18 cellular contexts compared by ENCODE assay signal in the genomic region with DNA sequence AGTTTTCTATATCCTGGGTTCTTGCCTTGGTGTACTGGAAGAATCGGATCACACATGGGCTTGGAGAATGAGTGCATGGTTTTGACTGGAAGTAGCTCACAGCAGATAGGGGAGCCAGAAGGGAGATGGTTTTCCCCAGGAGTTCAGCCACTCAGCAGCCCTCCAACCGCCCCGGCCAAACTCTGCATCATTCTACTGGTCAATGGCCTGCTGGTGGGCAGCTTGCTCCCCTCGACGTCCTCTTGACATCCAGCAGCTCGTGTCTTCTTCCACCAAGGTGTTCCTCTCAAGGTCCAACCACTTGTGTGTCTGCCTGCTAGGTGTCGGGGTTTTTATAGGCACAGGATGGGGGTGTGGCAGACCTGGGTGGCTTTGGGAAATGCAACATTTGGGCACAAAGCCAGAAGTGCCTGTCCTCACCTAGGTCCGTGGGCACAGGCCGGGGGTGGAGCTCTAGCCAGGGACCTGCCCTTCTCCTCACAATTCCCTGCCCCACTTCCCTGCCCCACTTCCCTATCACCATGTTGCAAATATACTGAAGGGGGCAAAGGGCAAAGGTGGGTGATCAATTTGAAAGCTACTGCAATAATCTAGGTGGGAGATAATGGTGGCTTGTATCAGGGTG. TPM values are rescaled to one million over a fixed set of nuclear protein-coding genes. Genes with fewer than 3 reads are reported as not detected.
"Had no signal": no experiment of that assay in that cellular context is flagged by ENCODE, and none has a peak within 500 bp of the region (broad histone marks: within the 10 kb centered on the region; RNA-seq: fewer than 3 reads in every experiment).

No MANE protein-coding gene starts in this region.

- H3K27ac Mint-ChIP-seq: activated naive CD8-positive, alpha-beta T cell treated with anti-CD3 and anti-CD28 coated beads for 36 hours; dendritic cell treated with granulocyte-macrophage colony-stimulating factor and Interleukin-4, amounts not matched to agents 40 ng/mL and 50 ng/mL, for 4 days; nephron progenitor cell; progenitor cell of endocrine pancreas had no signal

- H3K27me3 Mint-ChIP-seq: activated naive CD8-positive, alpha-beta T cell treated with anti-CD3 and anti-CD28 coated beads for 36 hours; progenitor cell of endocrine pancreas had no signal

- DNase-seq: activated CD4-positive, alpha-beta T cell treated with anti-CD3 and anti-CD28 coated beads for 4 hours; activated CD8-positive, alpha-beta memory T cell treated with anti-CD3 and anti-CD28 coated beads for 24 hours; activated CD8-positive, alpha-beta memory T cell treated with anti-CD3 and anti-CD28 coated beads, Interleukin-2, amount 50 U/mL, for 48 hours; activated gamma-delta T cell treated with Interleukin-2 at 50 U/mL for 16 hours; activated naive CD8-positive, alpha-beta T cell treated with anti-CD3 and anti-CD28 coated beads for 36 hours; activated T-cell treated with anti-CD3 and anti-CD28 coated beads, Interleukin-2, amount 50 U/mL, for 48 hours; amniotic stem cell; effector CD8-positive, alpha-beta T cell; nephron progenitor cell; stomach; trophoblast cell; WERI-Rb-1 had no signal

- H3K36me3 ChIP-seq: esophagus muscularis mucosa, stomach, vagina had no signal

- H3K27ac ChIP-seq: esophagus muscularis mucosa, stomach, vagina, WERI-Rb-1 had no signal

- H3K9me3 Mint-ChIP-seq: activated naive CD8-positive, alpha-beta T cell treated with anti-CD3 and anti-CD28 coated beads for 36 hours; dendritic cell treated with granulocyte-macrophage colony-stimulating factor and Interleukin-4, amounts not matched to agents 40 ng/mL and 50 ng/mL, for 4 days; nephron progenitor cell had no signal

- H3K4me3 Mint-ChIP-seq: activated naive CD8-positive, alpha-beta T cell treated with anti-CD3 and anti-CD28 coated beads for 36 hours; dendritic cell treated with granulocyte-macrophage colony-stimulating factor and Interleukin-4, amounts not matched to agents 40 ng/mL and 50 ng/mL, for 4 days; nephron progenitor cell had no signal

- H3K27me3 ChIP-seq: esophagus muscularis mucosa, stomach, vagina had no signal

- H3K9me3 ChIP-seq: esophagus muscularis mucosa, stomach, vagina had no signal

- H3K36me3 Mint-ChIP-seq: activated naive CD8-positive, alpha-beta T cell treated with anti-CD3 and anti-CD28 coated beads for 36 hours had no signal

- H3K4me3 ChIP-seq: esophagus muscularis mucosa, stomach, vagina had no signal

RNA-seq across cellular contexts. Expression of a gene that starts 12.9 kb away (rescaled TPM):
- total RNA-seq: chondrocyte, endothelial cell of umbilical vein, progenitor cell of endocrine pancreas had no signal
- polyA plus RNA-seq: endothelial cell of umbilical vein had no signal
